Comparison of ENCODE assay signal across 8 cellular contexts in the genomic region with DNA sequence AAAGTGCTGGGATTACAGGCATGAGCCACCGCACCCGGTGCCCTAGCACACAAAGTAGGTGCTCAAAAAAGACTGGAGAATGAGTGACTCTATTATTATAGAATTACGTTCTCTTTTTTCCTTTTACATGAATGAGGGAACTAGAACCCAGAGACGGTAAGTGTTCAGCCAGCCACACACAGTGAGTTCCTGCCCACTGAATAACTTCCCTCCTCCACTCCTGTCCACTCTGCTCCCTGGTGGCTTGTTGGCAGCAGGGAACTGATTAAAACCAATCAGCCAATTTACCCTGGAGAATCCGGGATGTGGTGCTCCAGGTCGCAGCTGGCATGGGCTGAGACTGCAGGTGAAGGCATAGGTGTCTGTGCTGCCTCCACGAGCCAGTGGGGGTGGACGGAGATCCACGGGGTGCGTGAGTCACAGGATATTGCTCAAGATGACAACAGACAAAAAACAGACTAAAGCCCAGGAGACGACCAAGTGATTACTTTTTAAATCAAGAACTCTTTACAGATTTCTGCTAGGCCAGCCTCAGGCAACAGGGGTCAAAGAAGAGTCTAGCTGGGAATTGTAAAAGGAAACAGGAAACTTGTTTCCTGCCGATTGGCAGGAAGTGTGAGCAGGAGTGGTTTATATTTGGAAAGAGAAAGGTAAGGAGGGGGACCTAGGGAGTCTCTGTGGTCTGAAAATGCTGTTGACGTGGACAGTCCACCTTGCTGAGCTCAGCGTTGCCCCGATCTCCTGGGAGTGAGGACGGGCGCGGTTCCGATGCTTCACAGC.
DNase-seq lines count a peak whose midpoint lies in the region; ATAC-seq lines count a peak whose summit lies in the region.

No MANE protein-coding gene starts in this region.

- peak; percentile 60 for ATAC-seq in left ventricle myocardium superior

- CTCF ChIA-PET in activated CD4-positive, alpha-beta memory T cell treated with anti-CD3 and anti-CD28 coated beads, Interleukin-2, amount 10 ng/mL, durations not matched to agents 7 days and 5 days (lab: Charles Lee) = no interaction called here

- H3K4me3 Mint-ChIP-seq in activated CD4-positive, alpha-beta memory T cell treated with anti-CD3 and anti-CD28 coated beads, Interleukin-2, amount 10 ng/mL, durations not matched to agents 7 days and 5 days = no peak overlapping the region

- no peaks in the 10 kb centered on the region for H3K36me3 Mint-ChIP-seq in activated CD4-positive, alpha-beta memory T cell treated with anti-CD3 and anti-CD28 coated beads, Interleukin-2, amount 10 ng/mL, durations not matched to agents 7 days and 5 days (ENCODE audit: low read depth)

- H3K27ac Mint-ChIP-seq in activated CD4-positive, alpha-beta memory T cell treated with anti-CD3 and anti-CD28 coated beads, Interleukin-2, amount 10 ng/mL, durations not matched to agents 7 days and 5 days = no peak overlapping the region

- DNase-seq in NCI-H1417 (lab: John Stamatoyannopoulos, UW) = peak in 2 of 3 experiments; percentile 35 to 37
- no peak for DNase-seq in NCI-H1417 treated with DMSO at 0.1 percent for 48 hours (lab: John Stamatoyannopoulos, UW)
- peak; percentile 17 for DNase-seq in activated CD4-positive, alpha-beta memory T cell treated with anti-CD3 and anti-CD28 coated beads, Interleukin-2, amount 10 ng/mL, durations not matched to agents 7 days and 5 days
- DNase-seq in left ventricle myocardium superior = peak; percentile 63
- DNase-seq in stimulated activated CD8-positive, alpha-beta memory T cell treated with anti-CD3 and anti-CD28 coated beads, Interleukin-4, amount 100 ng/mL, for 48 hours = peak; percentile 30
- no peak for DNase-seq in T-helper 1 cell
- DNase-seq in activated CD8-positive, alpha-beta memory T cell treated with anti-CD3 and anti-CD28 coated beads, Interleukin-2, amount 50 U/mL, for 48 hours = no peak
- no peak for DNase-seq in activated CD4-positive, CD25-positive, alpha-beta regulatory T cell treated with anti-CD3 and anti-CD28 coated beads, Interleukin-2, amount 50 U/mL, for 72 hours

- POLR2A ChIA-PET in activated CD4-positive, alpha-beta memory T cell treated with anti-CD3 and anti-CD28 coated beads, Interleukin-2, amount 10 ng/mL, durations not matched to agents 7 days and 5 days (lab: Charles Lee) = no interaction called here

- H3K4me1 Mint-ChIP-seq in activated CD4-positive, alpha-beta memory T cell treated with anti-CD3 and anti-CD28 coated beads, Interleukin-2, amount 10 ng/mL, durations not matched to agents 7 days and 5 days = peaks cover 7% of the 10 kb centered on the region

- no peaks in the 10 kb centered on the region for H3K9me3 Mint-ChIP-seq in activated CD4-positive, alpha-beta memory T cell treated with anti-CD3 and anti-CD28 coated beads, Interleukin-2, amount 10 ng/mL, durations not matched to agents 7 days and 5 days

- peaks cover 4% of the 10 kb centered on the region for H3K27me3 Mint-ChIP-seq in activated CD4-positive, alpha-beta memory T cell treated with anti-CD3 and anti-CD28 coated beads, Interleukin-2, amount 10 ng/mL, durations not matched to agents 7 days and 5 days

- intact Hi-C loops in left ventricle myocardium superior (cut with micrococcal nuclease) = no loop called here

Comparison
In these comparisons a context has a peak if more than half of its experiments do, and no peak if none do; other contexts are left out.
1. DNase-seq: peak in NCI-H1417 (2 of 3), activated CD4-positive, alpha-beta memory T cell treated with anti-CD3 and anti-CD28 coated beads, Interleukin-2, amount 10 ng/mL, durations not matched to agents 7 days and 5 days (single experiment), left ventricle myocardium superior (single experiment) and stimulated activated CD8-positive, alpha-beta memory T cell treated with anti-CD3 and anti-CD28 coated beads, Interleukin-4, amount 100 ng/mL, for 48 hours (single experiment); none in NCI-H1417 treated with DMSO at 0.1 percent for 48 hours (single experiment), T-helper 1 cell (0 of 5), activated CD8-positive, alpha-beta memory T cell treated with anti-CD3 and anti-CD28 coated beads, Interleukin-2, amount 50 U/mL, for 48 hours (single experiment) and activated CD4-positive, CD25-positive, alpha-beta regulatory T cell treated with anti-CD3 and anti-CD28 coated beads, Interleukin-2, amount 50 U/mL, for 72 hours (single experiment).